ENCODE assay signal across 8 cellular contexts in genomic region chr1:9069324-9070100, GRCh38. TPM values are rescaled to one million over a fixed set of nuclear protein-coding genes. Genes with fewer than 3 reads are reported as not detected.
DNase-seq lines count a peak whose midpoint lies in the region; ATAC-seq and TF ChIP-seq lines count a peak whose summit lies in the region.

A gene with protein sequence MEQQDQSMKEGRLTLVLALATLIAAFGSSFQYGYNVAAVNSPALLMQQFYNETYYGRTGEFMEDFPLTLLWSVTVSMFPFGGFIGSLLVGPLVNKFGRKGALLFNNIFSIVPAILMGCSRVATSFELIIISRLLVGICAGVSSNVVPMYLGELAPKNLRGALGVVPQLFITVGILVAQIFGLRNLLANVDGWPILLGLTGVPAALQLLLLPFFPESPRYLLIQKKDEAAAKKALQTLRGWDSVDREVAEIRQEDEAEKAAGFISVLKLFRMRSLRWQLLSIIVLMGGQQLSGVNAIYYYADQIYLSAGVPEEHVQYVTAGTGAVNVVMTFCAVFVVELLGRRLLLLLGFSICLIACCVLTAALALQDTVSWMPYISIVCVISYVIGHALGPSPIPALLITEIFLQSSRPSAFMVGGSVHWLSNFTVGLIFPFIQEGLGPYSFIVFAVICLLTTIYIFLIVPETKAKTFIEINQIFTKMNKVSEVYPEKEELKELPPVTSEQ (minus strand): TSS chr1:9069635. CDS start chr1:9069536, 99 bp downstream.

- H2AFZ ChIP-seq in mesenchymal stem cell (ENCODE audit: low read depth, low read length) = no peak within 1 kb of the TSS

- peaks cover 18% of the 10 kb centered on the region for H3K4me1 ChIP-seq in mesenchymal stem cell (ENCODE audit: control insufficient read depth, insufficient read depth, low read depth, low read length)

- H2BK15ac ChIP-seq in mesenchymal stem cell (ENCODE audit: low read depth, poor library complexity, severe bottlenecking) = no peak within 1 kb of the TSS

- 81% methylated on average over 8 of the region's 8 CpGs for WGBS in mesenchymal stem cell

- peak; percentile 58 for DNase-seq in GM03348 (ENCODE audit: low spot score)
- DNase-seq in mesenchymal stem cell = no peak
- DNase-seq in activated CD4-positive, alpha-beta memory T cell treated with anti-CD3 and anti-CD28 coated beads for 36 hours = no peak
- no peak for DNase-seq in activated CD8-positive, alpha-beta memory T cell treated with anti-CD3 and anti-CD28 coated beads, Interleukin-2, amount 50 U/mL, for 4 hours
- DNase-seq in NCI-H526 treated with DMSO at 0.1 percent for 48 hours (lab: John Stamatoyannopoulos, UW) = no peak

- H2BK120ac ChIP-seq in mesenchymal stem cell (ENCODE audit: low read depth, low read length) = peak within 1 kb of the TSS; percentile 20

- H3K27me3 ChIP-seq in mesenchymal stem cell (ENCODE audit: control insufficient read depth in 1 of 2, insufficient read depth in 1 of 2, low read length in 2 of 2) = no peaks in the 10 kb centered on the region

- H4K8ac ChIP-seq in mesenchymal stem cell (ENCODE audit: low read length) = no peak within 1 kb of the TSS

- H3K79me1 ChIP-seq in mesenchymal stem cell (replicated peaks; ENCODE audit: low read length, poor library complexity, severe bottlenecking) = no peaks in the 10 kb centered on the region

- no peaks in the 10 kb centered on the region for H3K36me3 Mint-ChIP-seq in activated CD4-positive, alpha-beta memory T cell treated with anti-CD3 and anti-CD28 coated beads for 36 hours

- peak within 1 kb of the TSS; percentile 78 for H4K91ac ChIP-seq in mesenchymal stem cell (ENCODE audit: low read length)

- TF ChIP-seq CTCF in WI38 (IDR thresholded peaks at IDR 0.05; ENCODE audit: low read depth, low read length) = no peak

- H3K4me2 ChIP-seq in mesenchymal stem cell (ENCODE audit: low read length, poor library complexity, severe bottlenecking) = no peak within 1 kb of the TSS

- H3K23ac ChIP-seq in mesenchymal stem cell (ENCODE audit: low read length in 2 of 2) = no peak within 1 kb of the TSS

- POLR2A ChIA-PET in activated CD4-positive, alpha-beta memory T cell treated with anti-CD3 and anti-CD28 coated beads for 36 hours (lab: Charles Lee) = no interaction called here

- peak within 1 kb of the TSS; percentile 56 to 61 for H3K18ac ChIP-seq in mesenchymal stem cell (ENCODE audit: low read depth in 1 of 2, low read length in 2 of 2)

- peaks cover 4% of the 10 kb centered on the region for H3K27me3 Mint-ChIP-seq in activated CD4-positive, alpha-beta memory T cell treated with anti-CD3 and anti-CD28 coated beads for 36 hours

- peak within 1 kb of the TSS; percentile 15; the same call in 1 of the 2 replicates for H3K4me3 ChIP-seq in WI38 (ENCODE audit: low read depth, low read length)
- peak within 1 kb of the TSS in 1 of 2 experiments; percentile 69 for H3K4me3 ChIP-seq in mesenchymal stem cell (ENCODE audit: insufficient read depth in 1 of 2, low read depth in 1 of 2, low read length in 2 of 2)

- no peaks in the 10 kb centered on the region for H3K9me3 ChIP-seq in mesenchymal stem cell (ENCODE audit: control insufficient read depth, low read length)

- peak within 1 kb of the TSS; percentile 18 for H3K27ac ChIP-seq in mesenchymal stem cell (ENCODE audit: low read length, poor library complexity, severe bottlenecking)

- intact Hi-C loops in activated CD4-positive, alpha-beta memory T cell treated with anti-CD3 and anti-CD28 coated beads for 36 hours (cut with micrococcal nuclease) = no loop called here

- H3K9me3 Mint-ChIP-seq in activated CD4-positive, alpha-beta memory T cell treated with anti-CD3 and anti-CD28 coated beads for 36 hours = no peaks in the 10 kb centered on the region

- no peak within 1 kb of the TSS for H2BK5ac ChIP-seq in mesenchymal stem cell (ENCODE audit: low read depth, low read length, poor library complexity, severe bottlenecking)

- ATAC-seq in GM21360 (IDR thresholded peaks at IDR 0.05; ENCODE audit: unreplicated experiment) (peak; percentile 87), HG03460 (IDR thresholded peaks at IDR 0.05; ENCODE audit: unreplicated experiment) (peak; percentile 89)

- H3K27ac Mint-ChIP-seq in activated CD4-positive, alpha-beta memory T cell treated with anti-CD3 and anti-CD28 coated beads for 36 hours = no peak within 1 kb of the TSS

- H3K4ac ChIP-seq in mesenchymal stem cell (ENCODE audit: low read depth in 1 of 2, low read length in 2 of 2) = peak within 1 kb of the TSS in 1 of 2 experiments; percentile 42

- H2AK5ac ChIP-seq in mesenchymal stem cell (ENCODE audit: low read length, severe bottlenecking) = no peak within 1 kb of the TSS

- H3K36me3 ChIP-seq in mesenchymal stem cell (ENCODE audit: control insufficient read depth in 1 of 2, insufficient read depth in 2 of 2, low read depth in 1 of 2, low read length in 2 of 2) = no peaks in the 10 kb centered on the region

- peak within 1 kb of the TSS in 1 of 2 experiments; percentile 68 for H3K14ac ChIP-seq in mesenchymal stem cell (ENCODE audit: low read length in 2 of 2)

- no peak within 1 kb of the TSS for H3K4me3 Mint-ChIP-seq in activated CD4-positive, alpha-beta memory T cell treated with anti-CD3 and anti-CD28 coated beads for 36 hours

- H2BK12ac ChIP-seq in mesenchymal stem cell (ENCODE audit: low read length in 2 of 2) = peak within 1 kb of the TSS in 1 of 2 experiments; percentile 94

- no peaks in the 10 kb centered on the region for H3K4me1 Mint-ChIP-seq in activated CD4-positive, alpha-beta memory T cell treated with anti-CD3 and anti-CD28 coated beads for 36 hours (ENCODE audit: low read depth)

- CTCF ChIA-PET in activated CD4-positive, alpha-beta memory T cell treated with anti-CD3 and anti-CD28 coated beads for 36 hours (lab: Charles Lee) = interaction anchor here (0.6 kb wide), 1 partner anchor 12 kb away, joined by 3 read pairs; no protein-coding TSS in a partner anchor

- peak within 1 kb of the TSS; percentile 86 for H3K9ac ChIP-seq in mesenchymal stem cell (ENCODE audit: low read length)

RNA-seq across cellular contexts. Expression of the gene that starts here (rescaled TPM):
- 0.12 TPM for polyA plus RNA-seq in mesenchymal stem cell (2013, experiment 1 of 2)
- 0.05 TPM for polyA plus RNA-seq in mesenchymal stem cell (2013, experiment 2 of 2)
- not detected for total RNA-seq in activated CD4-positive, alpha-beta memory T cell treated with anti-CD3 and anti-CD28 coated beads for 36 hours
